ENCODE assay signal across 24 cellular contexts in genomic region chr6:130185658-130186057, GRCh38. TPM values are rescaled to one million over a fixed set of nuclear protein-coding genes. Genes with fewer than 3 reads are reported as not detected.
"Had no signal": no experiment of that assay in that cellular context is flagged by ENCODE, and none has a peak within 500 bp of the region (broad histone marks: within the 10 kb centered on the region; RNA-seq: fewer than 3 reads in every experiment).

No MANE protein-coding gene starts in this region.

- H3K27ac ChIP-seq: brain microvascular endothelial cell, gastroesophageal sphincter, hepatocyte, thoracic aorta, vagina, VCaP had no signal

- ATAC-seq: activated CD4-positive, CD25-positive, alpha-beta regulatory T cell treated with anti-CD3 and anti-CD28 coated beads, Interleukin-2, amount 50 U/mL, for 24 hours; activated T-cell treated with anti-CD3 and anti-CD28 coated beads, Interleukin-2, amount 50 U/mL, for 4 hours; activated T-helper 17 cell treated with anti-CD3 and anti-CD28 coated beads, Interleukin-2, amount 50 U/mL, for 72 hours; gastroesophageal sphincter; left cardiac atrium; right cardiac atrium had no signal

- H3K27me3 Mint-ChIP-seq: activated naive CD8-positive, alpha-beta T cell treated with anti-CD3 and anti-CD28 coated beads for 36 hours; activated T-helper 17 cell treated with anti-CD3 and anti-CD28 coated beads, Interleukin-2, amount 50 U/mL, for 72 hours; naive B cell; type B pancreatic cell had no signal

- H3K9me3 ChIP-seq: gastroesophageal sphincter, spleen, thoracic aorta, vagina had no signal

- H3K9me3 Mint-ChIP-seq: activated T-cell treated with anti-CD3 and anti-CD28 coated beads, Interleukin-2, amount 50 U/mL, for 4 hours; activated T-helper 17 cell treated with anti-CD3 and anti-CD28 coated beads, Interleukin-2, amount 50 U/mL, for 72 hours had no signal

- H3K4me1 ChIP-seq: gastroesophageal sphincter, vagina had no signal

- H3K4me1 Mint-ChIP-seq: mesothelial cell of epicardium had no signal

- H3K4me3 Mint-ChIP-seq: activated T-cell treated with anti-CD3 and anti-CD28 coated beads, Interleukin-2, amount 50 U/mL, for 4 hours; activated T-helper 17 cell treated with anti-CD3 and anti-CD28 coated beads, Interleukin-2, amount 50 U/mL, for 72 hours; mesothelial cell of epicardium; type B pancreatic cell had no signal

- DNase-seq: activated CD4-positive, alpha-beta T cell treated with anti-CD3 and anti-CD28 coated beads for 48 hours; activated CD4-positive, alpha-beta T cell treated with anti-CD3 and anti-CD28 coated beads, Interleukin-2, amount 50 U/mL, for 48 hours; activated naive CD8-positive, alpha-beta T cell treated with anti-CD3 and anti-CD28 coated beads for 36 hours; activated T-cell treated with anti-CD3 and anti-CD28 coated beads, Interleukin-2, amount 50 U/mL, for 4 hours; brain microvascular endothelial cell; cortex of kidney; left cardiac atrium; naive B cell; posterior cingulate gyrus; right cardiac atrium; spleen; stimulated activated naive CD4-positive, alpha-beta T cell treated with Interleukin-2 at 50 U/mL for 16 hours; T-helper 1 cell; T-helper 9 cell had no signal

- H3K27me3 ChIP-seq: brain microvascular endothelial cell, gastroesophageal sphincter, hepatocyte, spleen, vagina had no signal

- H3K27ac Mint-ChIP-seq: activated T-helper 17 cell treated with anti-CD3 and anti-CD28 coated beads, Interleukin-2, amount 50 U/mL, for 72 hours; mesothelial cell of epicardium; type B pancreatic cell had no signal

- H3K36me3 Mint-ChIP-seq: mesothelial cell of epicardium, naive B cell, type B pancreatic cell had no signal

- H3K4me3 ChIP-seq: gastroesophageal sphincter, hepatocyte, spleen, thoracic aorta, vagina had no signal

- H3K36me3 ChIP-seq: brain microvascular endothelial cell, gastroesophageal sphincter, spleen, thoracic aorta, vagina had no signal

RNA-seq across cellular contexts. Expression of gene SAMD3, which starts 37.1 kb away (rescaled TPM):
- total RNA-seq: endothelial cell of umbilical vein had no signal
- polyA plus RNA-seq: endothelial cell of umbilical vein had no signal
